ENCODE assay signal across 15 cellular contexts in the genomic region with DNA sequence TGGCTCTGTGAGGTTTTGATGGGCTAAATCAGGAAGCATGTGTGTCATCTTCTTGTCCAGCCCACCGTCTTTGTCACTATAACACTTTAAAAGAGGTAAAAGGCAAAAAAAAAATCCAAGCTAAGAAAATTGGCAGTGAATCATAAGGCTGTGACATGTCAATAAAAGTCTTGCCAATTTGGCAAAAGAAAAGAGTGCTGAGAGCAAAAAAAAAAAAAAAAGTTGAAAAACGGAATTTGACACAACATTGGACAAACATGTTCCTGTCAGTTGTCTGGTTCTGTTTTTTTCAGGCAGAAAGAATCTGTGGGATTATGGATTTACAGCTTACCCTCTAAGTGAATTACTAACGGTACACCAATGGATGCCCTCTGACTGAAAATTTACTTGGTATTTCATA.
"Had no signal": no experiment of that assay in that cellular context is flagged by ENCODE, and none has a peak within 500 bp of the region (broad histone marks: within the 10 kb centered on the region; RNA-seq: fewer than 3 reads in every experiment).

No MANE protein-coding gene starts in this region.

- H3K27ac ChIP-seq: heart right ventricle, parathyroid adenoma, transverse colon had no signal

- H3K27me3 Mint-ChIP-seq: activated CD8-positive, alpha-beta memory T cell treated with anti-CD3 and anti-CD28 coated beads, Interleukin-2, amount 10 ng/mL, durations not matched to agents 7 days and 5 days had no signal

- ATAC-seq: activated CD8-positive, alpha-beta memory T cell treated with anti-CD3 and anti-CD28 coated beads, Interleukin-2, amount 10 ng/mL, durations not matched to agents 7 days and 5 days; activated T-cell treated with anti-CD3 and anti-CD28 coated beads, Interleukin-2, amount 50 U/mL, for 4 hours; heart right ventricle; left ventricle myocardium superior had no signal

- H3K4me1 Mint-ChIP-seq: activated CD8-positive, alpha-beta memory T cell treated with anti-CD3 and anti-CD28 coated beads, Interleukin-2, amount 10 ng/mL, durations not matched to agents 7 days and 5 days; activated naive CD8-positive, alpha-beta T cell treated with anti-CD3 and anti-CD28 coated beads for 36 hours had no signal

- H3K4me3 Mint-ChIP-seq: activated CD8-positive, alpha-beta memory T cell treated with anti-CD3 and anti-CD28 coated beads, Interleukin-2, amount 10 ng/mL, durations not matched to agents 7 days and 5 days; activated naive CD8-positive, alpha-beta T cell treated with anti-CD3 and anti-CD28 coated beads for 36 hours; activated T-cell treated with anti-CD3 and anti-CD28 coated beads, Interleukin-2, amount 50 U/mL, for 4 hours; neural crest cell had no signal

- DNase-seq: activated CD4-positive, alpha-beta T cell treated with anti-CD3 and anti-CD28 coated beads for 1 hour; activated CD4-positive, alpha-beta T cell treated with anti-CD3 and anti-CD28 coated beads, Interleukin-2, amount 50 U/mL, for 48 hours; activated CD8-positive, alpha-beta memory T cell treated with anti-CD3 and anti-CD28 coated beads, Interleukin-2, amount 10 ng/mL, durations not matched to agents 7 days and 5 days; activated gamma-delta T cell; activated naive CD8-positive, alpha-beta T cell treated with anti-CD3 and anti-CD28 coated beads for 36 hours; activated T-cell treated with anti-CD3 and anti-CD28 coated beads, Interleukin-2, amount 50 U/mL, for 4 hours; heart right ventricle; left ventricle myocardium superior; retina; stimulated activated CD4-positive, alpha-beta T cell treated with anti-CD3 and anti-CD28 coated beads, Interleukin-2, amount 100 ng/mL, for 24 hours; stimulated activated naive CD4-positive, alpha-beta T cell; substantia nigra; transverse colon had no signal

- H3K36me3 Mint-ChIP-seq: activated CD8-positive, alpha-beta memory T cell treated with anti-CD3 and anti-CD28 coated beads, Interleukin-2, amount 10 ng/mL, durations not matched to agents 7 days and 5 days; activated naive CD8-positive, alpha-beta T cell treated with anti-CD3 and anti-CD28 coated beads for 36 hours had no signal

- H3K27ac Mint-ChIP-seq: activated CD8-positive, alpha-beta memory T cell treated with anti-CD3 and anti-CD28 coated beads, Interleukin-2, amount 10 ng/mL, durations not matched to agents 7 days and 5 days; activated naive CD8-positive, alpha-beta T cell treated with anti-CD3 and anti-CD28 coated beads for 36 hours had no signal
